Comparison of ENCODE assay signal across 8 cellular contexts in the genomic region with DNA sequence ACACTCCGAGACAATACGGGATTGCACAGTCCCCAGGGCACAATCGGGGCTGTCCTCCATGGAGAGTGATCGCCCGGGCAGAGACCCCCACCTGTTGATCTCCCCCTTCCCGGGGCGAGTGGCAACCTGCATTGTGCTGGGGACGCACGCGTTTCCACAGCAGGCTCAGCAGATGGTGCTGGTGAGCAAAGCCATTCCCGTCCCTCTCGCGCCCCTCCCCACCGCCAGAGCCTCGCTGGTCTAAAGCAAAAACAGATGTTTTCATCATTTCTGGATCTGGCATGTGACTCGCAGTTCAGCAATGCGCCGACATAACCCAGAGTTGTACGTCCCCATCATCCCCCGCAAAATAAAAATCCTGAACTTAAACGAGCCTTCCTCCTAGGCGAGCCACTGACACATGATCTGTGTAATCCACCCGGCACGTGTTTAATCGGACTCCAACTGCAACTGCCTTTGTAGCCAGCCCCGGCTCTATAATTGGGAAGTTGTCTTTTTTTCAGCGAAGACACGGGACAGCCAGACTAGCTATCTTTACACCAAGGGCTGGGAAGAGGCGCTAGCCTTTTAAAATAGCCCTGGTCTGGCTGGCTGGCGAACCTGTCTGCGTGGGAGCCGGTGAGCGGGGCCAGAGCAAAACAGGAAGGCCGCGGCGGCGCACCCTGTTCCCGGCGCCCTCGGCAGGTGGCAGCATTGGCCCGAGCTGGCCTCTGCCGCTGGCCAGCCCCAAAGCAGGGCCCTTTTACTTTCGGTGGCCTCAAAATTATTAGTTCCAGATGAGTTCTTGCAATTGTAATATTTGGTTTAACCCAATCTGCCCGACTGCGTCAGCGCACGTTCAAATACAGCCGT.
DNase-seq lines count a peak whose midpoint lies in the region; ATAC-seq and TF ChIP-seq lines count a peak whose summit lies in the region.

No MANE protein-coding gene starts in this region.

- peak overlapping the region; percentile 62 for H3K9ac ChIP-seq in Karpas-422 (ENCODE audit: low read length)

- H3K9me2 ChIP-seq in DOHH2 (replicated peaks; ENCODE audit: control insufficient read depth, low read length) (no peaks in the 10 kb centered on the region), Karpas-422 (replicated peaks; ENCODE audit: insufficient read depth, low read length) (no peaks in the 10 kb centered on the region)

- H3K27me3 Mint-ChIP-seq in neural crest cell (ENCODE audit: low read depth) = no peaks in the 10 kb centered on the region

- H4K20me1 ChIP-seq in DOHH2 (ENCODE audit: control insufficient read depth, insufficient read depth, low read depth, low read length) = no peaks in the 10 kb centered on the region
- no peaks in the 10 kb centered on the region for H4K20me1 ChIP-seq in Karpas-422 (ENCODE audit: insufficient read depth, low read depth, low read length)

- peak overlapping the region; percentile 96 for H3K27ac Mint-ChIP-seq in neural crest cell (ENCODE audit: unreplicated experiment)

- peak overlapping the region; percentile 83 for H3K4me3 Mint-ChIP-seq in neural crest cell

- no peaks in the 10 kb centered on the region for H3F3A ChIP-seq in DOHH2 (ENCODE audit: control insufficient read depth, insufficient read depth)

- intact Hi-C loops in stomach (cut with DNase I; ENCODE audit: low total_unique reads) = loop anchor here (5.0 to 10.0 kb wide), 2 partner anchors 547 to 849 kb away; no protein-coding TSS in a partner anchor

- TF ChIP-seq EP300 in stomach (IDR thresholded peaks at IDR 0.05) = no peak

- H3K27me3 ChIP-seq in DOHH2 (ENCODE audit: control insufficient read depth, low read length) (peaks cover 16% of the 10 kb centered on the region), Karpas-422 (ENCODE audit: low read length) (no peaks in the 10 kb centered on the region), stomach (no peaks in the 10 kb centered on the region)

- H3K79me2 ChIP-seq in DOHH2 (ENCODE audit: control insufficient read depth, low read length) (no peaks in the 10 kb centered on the region), Karpas-422 (ENCODE audit: low read length) (no peaks in the 10 kb centered on the region)

- peak overlapping the region; percentile 90 for H3K4me2 ChIP-seq in DOHH2 (ENCODE audit: low read length)
- peak overlapping the region; percentile 75 for H3K4me2 ChIP-seq in Karpas-422 (ENCODE audit: low read depth, low read length, poor library complexity, severe bottlenecking)

- TF ChIP-seq POLR2A in stomach (IDR thresholded peaks at IDR 0.05) = no peak

- no peaks in the 10 kb centered on the region for H3K36me3 Mint-ChIP-seq in neural crest cell (ENCODE audit: low read depth)

- peak; percentile 88 for ATAC-seq in GM21825 (IDR thresholded peaks at IDR 0.05; ENCODE audit: unreplicated experiment)

- H3K27ac ChIP-seq in DOHH2 (ENCODE audit: low read depth, low read length) (no peak overlapping the region), Karpas-422 (ENCODE audit: low read length) (no peak overlapping the region), stomach (peak overlapping the region; percentile 74 to 91 (median 86))

- no peaks in the 10 kb centered on the region for H3K36me3 ChIP-seq in DOHH2 (ENCODE audit: control insufficient read depth, low read length)
- H3K36me3 ChIP-seq in Karpas-422 (ENCODE audit: insufficient read depth, low read length) = no peaks in the 10 kb centered on the region
- H3K36me3 ChIP-seq in stomach = no peaks in the 10 kb centered on the region

- TF ChIP-seq CTCF in DOHH2 (IDR thresholded peaks at IDR 0.05; ENCODE audit: low read depth, low read length, poor library complexity, severe bottlenecking) = peak; percentile 71
- TF ChIP-seq CTCF in foreskin fibroblast (IDR thresholded peaks at IDR 0.05; ENCODE audit: low read depth, low read length) = peak; percentile 92
- peak; percentile 86 for TF ChIP-seq CTCF in neural crest cell (conservative IDR thresholded peaks at IDR 0.05)
- TF ChIP-seq CTCF in stomach (IDR thresholded peaks at IDR 0.05) = peak in 5 of 7 experiments; percentile 70 to 83 (median 80)

- peak overlapping the region; percentile 73 for H3K4me3 ChIP-seq in DOHH2 (ENCODE audit: low read length)
- H3K4me3 ChIP-seq in Karpas-422 (ENCODE audit: low read length) = peak overlapping the region; percentile 59
- peak overlapping the region; percentile 43 to 67 for H3K4me3 ChIP-seq in foreskin fibroblast (ENCODE audit: low read depth in 1 of 2, low read length in 2 of 2)
- peak overlapping the region; percentile 38 to 50 (median 46) for H3K4me3 ChIP-seq in stomach

- H3K4me1 Mint-ChIP-seq in neural crest cell = peaks cover 39% of the 10 kb centered on the region

- H3K9me3 ChIP-seq in DOHH2 (ENCODE audit: control insufficient read depth, insufficient read depth, low read length) = no peaks in the 10 kb centered on the region
- no peaks in the 10 kb centered on the region for H3K9me3 ChIP-seq in Karpas-422 (ENCODE audit: low read length)
- no peaks in the 10 kb centered on the region for H3K9me3 ChIP-seq in stomach

- peaks cover 5% of the 10 kb centered on the region for H3K9me3 Mint-ChIP-seq in neural crest cell

- H2AFZ ChIP-seq in Karpas-422 (ENCODE audit: low read length) = peak overlapping the region; percentile 81; the same call in 1 of the 2 replicates

- WGBS in stomach, 5 donors = 1 to 2% (median 1%) methylated on average over 42 to 48 of the region's 48 CpGs

- peaks cover 15% of the 10 kb centered on the region for H3K4me1 ChIP-seq in DOHH2 (ENCODE audit: control insufficient read depth, low read length)
- peaks cover 15% of the 10 kb centered on the region for H3K4me1 ChIP-seq in Karpas-422 (ENCODE audit: low read length)
- peaks cover 17 to 28% (median 25%) of the 10 kb centered on the region in 4 donors for H3K4me1 ChIP-seq in stomach

- DNase-seq in Karpas-422 (peak; percentile 79), SHP77 (lab: John Stamatoyannopoulos, UW) (peak; percentile 45 to 49), foreskin fibroblast (peak; percentile 98 to 99), neural crest cell (ENCODE audit: low read depth, low spot score) (peak; percentile 86), stomach (peak; percentile 82)
- DNase-seq in activated gamma-delta T cell treated with anti-CD3 and anti-CD28 coated beads, Interleukin-2, amount 50 U/mL, for 16 hours (ENCODE audit: low read depth) = peak; percentile 49

Comparison
In these comparisons a context has a peak if more than half of its experiments do, and no peak if none do; other contexts are left out.
1. H3K27ac ChIP-seq: peak in stomach (5 of 5); none in DOHH2 (single experiment) and Karpas-422 (single experiment).
2. DNase-seq: peak in every context shown above with its lines; median percentile 98 in foreskin fibroblast; 86 in neural crest cell; 82 in stomach; 79 in Karpas-422; 49 in activated gamma-delta T cell treated with anti-CD3 and anti-CD28 coated beads, Interleukin-2, amount 50 U/mL, for 16 hours; 47 in SHP77.
3. Peak in every context shown above with its lines, with median percentiles within 50 percentile points of each other: H3K4me3 ChIP-seq and CTCF ChIP-seq.